In the genomic region with DNA sequence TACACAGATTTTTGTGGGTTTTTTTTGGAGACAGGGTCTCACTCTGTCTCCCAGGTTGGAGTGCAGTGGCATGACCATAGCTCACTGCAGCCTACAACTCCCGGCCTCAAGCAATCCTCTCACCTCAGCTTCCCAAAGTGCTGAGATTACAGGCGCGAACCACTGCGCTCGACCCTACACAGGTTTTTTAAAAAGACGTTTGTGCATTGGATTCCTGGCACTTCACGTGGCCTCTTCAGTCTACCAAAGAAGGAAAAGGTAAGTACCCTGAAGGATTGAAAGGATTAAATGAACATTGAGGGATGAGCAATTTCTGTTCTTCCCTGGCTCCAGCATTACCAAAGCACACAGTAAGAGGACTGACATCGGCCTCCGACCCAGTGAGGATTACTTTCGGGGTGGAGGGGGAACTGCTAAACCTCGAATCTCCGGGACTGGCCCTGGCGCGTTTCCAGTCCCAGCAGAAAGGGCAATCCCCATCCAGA, we compare ENCODE assay signal across 1 cellular context.
TF ChIP-seq lines count a peak whose summit lies in the region.

No MANE protein-coding gene starts in this region.

TF ChIP-seq in H1, 55 proteins besides CTCF, POLR2A, EP300 and RAD21:
- peak; percentile 51; the same call in 1 of the 2 replicates for TF ChIP-seq TBP (IDR thresholded peaks at IDR 0.05; ENCODE audit: low read depth, low read length)
- no peak; the same call in 1 of the 2 replicates for TF ChIP-seq TAF1 (IDR thresholded peaks at IDR 0.05; ENCODE audit: low read depth, low read length)
- TF ChIP-seq BRCA1 (IDR thresholded peaks at IDR 0.05; ENCODE audit: low read depth, low read length) = no peak
- TF ChIP-seq, protein P1, sequence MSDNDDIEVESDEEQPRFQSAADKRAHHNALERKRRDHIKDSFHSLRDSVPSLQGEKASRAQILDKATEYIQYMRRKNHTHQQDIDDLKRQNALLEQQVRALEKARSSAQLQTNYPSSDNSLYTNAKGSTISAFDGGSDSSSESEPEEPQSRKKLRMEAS (IDR thresholded peaks at IDR 0.05) = no peak
- no peak; the same call in 1 of the 2 replicates for TF ChIP-seq SP1 (IDR thresholded peaks at IDR 0.05; ENCODE audit: low read depth, low read length)
- no peak for TF ChIP-seq CTBP2 (IDR thresholded peaks at IDR 0.05; ENCODE audit: borderline replicate concordance, insufficient read depth, insufficient read length, low read length)
- TF ChIP-seq YY1 (IDR thresholded peaks at IDR 0.05; ENCODE audit: low read depth, low read length) = no peak
- TF ChIP-seq, protein P2, sequence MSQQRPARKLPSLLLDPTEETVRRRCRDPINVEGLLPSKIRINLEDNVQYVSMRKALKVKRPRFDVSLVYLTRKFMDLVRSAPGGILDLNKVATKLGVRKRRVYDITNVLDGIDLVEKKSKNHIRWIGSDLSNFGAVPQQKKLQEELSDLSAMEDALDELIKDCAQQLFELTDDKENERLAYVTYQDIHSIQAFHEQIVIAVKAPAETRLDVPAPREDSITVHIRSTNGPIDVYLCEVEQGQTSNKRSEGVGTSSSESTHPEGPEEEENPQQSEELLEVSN (IDR thresholded peaks at IDR 0.05) = peak; percentile 32; the same call in 1 of the 2 replicates
